In the genomic region with DNA sequence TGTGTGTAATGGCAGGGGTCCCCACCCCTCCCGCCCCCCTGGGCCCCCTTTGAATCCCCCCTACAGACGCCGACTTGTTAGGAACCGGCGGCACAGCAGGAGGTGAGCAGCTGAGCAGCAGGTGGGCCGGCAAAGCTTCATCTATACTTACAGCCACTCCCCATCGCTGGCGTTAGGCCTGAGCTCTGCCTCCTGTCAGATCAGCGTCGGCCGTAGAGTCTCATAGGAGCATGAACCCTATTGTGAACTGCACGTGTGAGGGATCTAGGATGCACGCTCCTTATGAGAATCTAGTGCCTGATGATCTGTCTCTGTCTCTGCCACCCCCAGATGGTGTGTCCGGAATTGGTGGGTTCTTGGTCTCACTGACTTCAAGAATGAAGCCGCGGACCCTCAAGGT, we compare ENCODE assay signal across 10 cellular contexts. TPM values are rescaled to one million over a fixed set of nuclear protein-coding genes. Genes with fewer than 3 reads are reported as not detected.
A peak's percentile ranks its signal among the peaks of the same experiment; 100 is the strongest.
DNase-seq lines count a peak whose midpoint lies in the region; ATAC-seq and TF ChIP-seq lines count a peak whose summit lies in the region.
"Had no signal": no experiment of that assay in that cellular context is flagged by ENCODE, and none has a peak within 500 bp of the region (broad histone marks: within the 10 kb centered on the region; RNA-seq: fewer than 3 reads in every experiment).

No MANE protein-coding gene starts in this region.

- H3K4me3 Mint-ChIP-seq in activated T-cell treated with anti-CD3 and anti-CD28 coated beads, Interleukin-2, amount 50 U/mL, for 72 hours: peak overlapping the region; percentile 45 to 82
- peak overlapping the region; percentile 88 for H3K4me3 Mint-ChIP-seq in natural killer cell

- H3K36me3 Mint-ChIP-seq in activated T-cell treated with anti-CD3 and anti-CD28 coated beads, Interleukin-2, amount 50 U/mL, for 72 hours (ENCODE audit: insufficient read depth in 2 of 2): no peaks in the 10 kb centered on the region
- no peaks in the 10 kb centered on the region for H3K36me3 Mint-ChIP-seq in natural killer cell
- H3K36me3 Mint-ChIP-seq: brain had no signal

- intact Hi-C loops in natural killer cell (cut with micrococcal nuclease): no loop called here

- H3K27me3 Mint-ChIP-seq in activated T-cell treated with anti-CD3 and anti-CD28 coated beads, Interleukin-2, amount 50 U/mL, for 72 hours (ENCODE audit: low read depth): no peaks in the 10 kb centered on the region
- H3K27me3 Mint-ChIP-seq in natural killer cell (ENCODE audit: low read depth in 2 of 2): no peaks in the 10 kb centered on the region

- no peaks in the 10 kb centered on the region for H3K27me3 ChIP-seq in BE2C

- no peaks in the 10 kb centered on the region for H3K4me1 ChIP-seq in BE2C

- no peak overlapping the region for H3K27ac Mint-ChIP-seq in activated T-cell treated with anti-CD3 and anti-CD28 coated beads, Interleukin-2, amount 50 U/mL, for 72 hours
- peak overlapping the region; percentile 74 to 81 for H3K27ac Mint-ChIP-seq in natural killer cell
- H3K27ac Mint-ChIP-seq: brain had no signal

- ATAC-seq in activated T-cell treated with anti-CD3 and anti-CD28 coated beads, Interleukin-2, amount 50 U/mL, for 72 hours (replicated peaks in 1 of 2): peak; percentile 36 to 86
- ATAC-seq in natural killer cell (peak in 2 of 3 donors; percentile 49 to 77), GM21447 (IDR thresholded peaks at IDR 0.05; ENCODE audit: unreplicated experiment) (no peak), HG02840 (IDR thresholded peaks at IDR 0.05; ENCODE audit: low FRiP score, unreplicated experiment) (no peak)
- ATAC-seq: PC-3 had no signal

- TF ChIP-seq CTCF in natural killer cell (IDR thresholded peaks at IDR 0.05) (no peak), BE2C (IDR thresholded peaks at IDR 0.05; ENCODE audit: low read depth, low read length) (no peak)

- no peaks in the 10 kb centered on the region for H3K9me3 ChIP-seq in BE2C

- H3K4me1 Mint-ChIP-seq in activated T-cell treated with anti-CD3 and anti-CD28 coated beads, Interleukin-2, amount 50 U/mL, for 72 hours (ENCODE audit: low read depth): peaks cover 7% of the 10 kb centered on the region
- peaks cover 0 to 14% of the 10 kb centered on the region in 2 donors for H3K4me1 Mint-ChIP-seq in natural killer cell

- no peak overlapping the region for H3K4me3 ChIP-seq in BE2C (ENCODE audit: low read depth, low read length)

- DNase-seq in NCI-H1694 (lab: John Stamatoyannopoulos, UW): peak; percentile 2
- no peak for DNase-seq in NCI-H1694 treated with DMSO at 0.1 percent for 48 hours (lab: John Stamatoyannopoulos, UW)
- peak; percentile 57 for DNase-seq in NCI-H2107 (lab: John Stamatoyannopoulos, UW)
- DNase-seq in activated T-cell treated with anti-CD3 and anti-CD28 coated beads, Interleukin-2, amount 50 U/mL, for 72 hours: peak in 1 of 2 donors; percentile 30
- no peak for DNase-seq in natural killer cell
- DNase-seq in BE2C: no peak
- DNase-seq: PC-3 had no signal

- no peaks in the 10 kb centered on the region for H3K9me3 Mint-ChIP-seq in activated T-cell treated with anti-CD3 and anti-CD28 coated beads, Interleukin-2, amount 50 U/mL, for 72 hours
- no peaks in the 10 kb centered on the region for H3K9me3 Mint-ChIP-seq in natural killer cell

- no peaks in the 10 kb centered on the region for H3K36me3 ChIP-seq in BE2C

RNA-seq across cellular contexts. Expression of a gene that starts 14.9 kb away (rescaled TPM):
- 10 to 100 TPM; 70.5 to 74.7 TPM for total RNA-seq in activated T-cell treated with anti-CD3 and anti-CD28 coated beads, Interleukin-2, amount 50 U/mL, for 72 hours
- total RNA-seq in natural killer cell: 10 to 100 TPM; 71.1 to 84.7 (median 72.2) TPM
- polyA plus RNA-seq in BE2C (2012; ENCODE audit: insufficient read depth, insufficient read length, low read depth): 71.6 TPM

Comparison
In these comparisons a context has a peak if more than half of its experiments do, and no peak if none do; other contexts are left out.
1. DNase-seq: peak in NCI-H1694 (single experiment) and NCI-H2107 (single experiment); none in NCI-H1694 treated with DMSO at 0.1 percent for 48 hours (single experiment), natural killer cell (single experiment) and BE2C (single experiment).
2. ATAC-seq: peak in activated T-cell treated with anti-CD3 and anti-CD28 coated beads, Interleukin-2, amount 50 U/mL, for 72 hours (2 of 2) and natural killer cell (2 of 3); none in GM21447 (single experiment) and HG02840 (single experiment).